In genomic region chr3:127074900-127075360, GRCh38 we compare ENCODE assay signal across 8 cellular contexts.
A peak's percentile ranks its signal among the peaks of the same experiment; 100 is the strongest.
DNase-seq lines count a peak whose midpoint lies in the region; ATAC-seq and TF ChIP-seq lines count a peak whose summit lies in the region.

No MANE protein-coding gene starts in this region.

- no peak for DNase-seq in Right ventricle myocardium inferior (ENCODE audit: missing footprints)
- DNase-seq in left ventricle myocardium inferior: no peak
- DNase-seq in NCI-H1694 (lab: John Stamatoyannopoulos, UW): peak; percentile 60
- no peak for DNase-seq in central memory CD8-positive, alpha-beta T cell (ENCODE audit: low spot score in 2 of 2)
- DNase-seq in neural crest cell (ENCODE audit: low read depth, low spot score): no peak
- no peak for DNase-seq in cortex of kidney (lab: John Stamatoyannopoulos, UW)
- no peak for DNase-seq in NCI-H2227 treated with DMSO at 0.1 percent for 48 hours (lab: John Stamatoyannopoulos, UW)

- H3K9me3 ChIP-seq in left ventricle myocardium inferior (replicated peaks): no peaks in the 10 kb centered on the region

- no peaks in the 10 kb centered on the region for H3K4me1 ChIP-seq in left ventricle myocardium inferior

- no peak for TF ChIP-seq CTCF in left ventricle myocardium inferior (IDR thresholded peaks at IDR 0.05; ENCODE audit: borderline replicate concordance)
- no peak for TF ChIP-seq CTCF in neural crest cell (conservative IDR thresholded peaks at IDR 0.05)

- intact Hi-C loops in Right ventricle myocardium inferior (cut with DNase I) (no loop called here), left ventricle myocardium inferior (cut with micrococcal nuclease) (no loop called here)

- peaks cover 7% of the 10 kb centered on the region for H3K4me1 Mint-ChIP-seq in central memory CD8-positive, alpha-beta T cell
- H3K4me1 Mint-ChIP-seq in neural crest cell: no peaks in the 10 kb centered on the region

- H3K27ac ChIP-seq in left ventricle myocardium inferior (replicated peaks): no peak overlapping the region

- no peak overlapping the region for H3K4me3 Mint-ChIP-seq in central memory CD8-positive, alpha-beta T cell
- no peak overlapping the region for H3K4me3 Mint-ChIP-seq in neural crest cell

- peaks cover 41% of the 10 kb centered on the region for H3K27me3 ChIP-seq in left ventricle myocardium inferior (ENCODE audit: low read depth)

- peaks cover 4% of the 10 kb centered on the region for H3K36me3 Mint-ChIP-seq in central memory CD8-positive, alpha-beta T cell (ENCODE audit: insufficient read depth)
- no peaks in the 10 kb centered on the region for H3K36me3 Mint-ChIP-seq in neural crest cell (ENCODE audit: low read depth)

- peak; percentile 13 for ATAC-seq in Right ventricle myocardium inferior
- peak; percentile 87 for ATAC-seq in HG02623 (IDR thresholded peaks at IDR 0.05; ENCODE audit: unreplicated experiment)
- ATAC-seq in central memory CD8-positive, alpha-beta T cell (replicated peaks; ENCODE audit: extremely low read depth, poor library complexity, severe bottlenecking): peak; percentile 14

- no peak overlapping the region for H3K27ac Mint-ChIP-seq in central memory CD8-positive, alpha-beta T cell (ENCODE audit: low read depth)
- peak overlapping the region; percentile 75 for H3K27ac Mint-ChIP-seq in neural crest cell (ENCODE audit: unreplicated experiment)

- H3K4me3 ChIP-seq in left ventricle myocardium inferior: no peak overlapping the region

- H3K27me3 Mint-ChIP-seq in central memory CD8-positive, alpha-beta T cell: peaks cover 17% of the 10 kb centered on the region
- H3K27me3 Mint-ChIP-seq in neural crest cell (ENCODE audit: low read depth): no peaks in the 10 kb centered on the region

- no peaks in the 10 kb centered on the region for H3K36me3 ChIP-seq in left ventricle myocardium inferior

- H3K9me3 Mint-ChIP-seq in central memory CD8-positive, alpha-beta T cell: no peaks in the 10 kb centered on the region
- no peaks in the 10 kb centered on the region for H3K9me3 Mint-ChIP-seq in neural crest cell

Comparison
In these comparisons a context has a peak if more than half of its experiments do, and no peak if none do; other contexts are left out.
1. ATAC-seq: peak in every context shown above with its lines; median percentile 87 in HG02623; 14 in central memory CD8-positive, alpha-beta T cell; 13 in Right ventricle myocardium inferior.